ENCODE assay signal across 8 cellular contexts in the genomic region with DNA sequence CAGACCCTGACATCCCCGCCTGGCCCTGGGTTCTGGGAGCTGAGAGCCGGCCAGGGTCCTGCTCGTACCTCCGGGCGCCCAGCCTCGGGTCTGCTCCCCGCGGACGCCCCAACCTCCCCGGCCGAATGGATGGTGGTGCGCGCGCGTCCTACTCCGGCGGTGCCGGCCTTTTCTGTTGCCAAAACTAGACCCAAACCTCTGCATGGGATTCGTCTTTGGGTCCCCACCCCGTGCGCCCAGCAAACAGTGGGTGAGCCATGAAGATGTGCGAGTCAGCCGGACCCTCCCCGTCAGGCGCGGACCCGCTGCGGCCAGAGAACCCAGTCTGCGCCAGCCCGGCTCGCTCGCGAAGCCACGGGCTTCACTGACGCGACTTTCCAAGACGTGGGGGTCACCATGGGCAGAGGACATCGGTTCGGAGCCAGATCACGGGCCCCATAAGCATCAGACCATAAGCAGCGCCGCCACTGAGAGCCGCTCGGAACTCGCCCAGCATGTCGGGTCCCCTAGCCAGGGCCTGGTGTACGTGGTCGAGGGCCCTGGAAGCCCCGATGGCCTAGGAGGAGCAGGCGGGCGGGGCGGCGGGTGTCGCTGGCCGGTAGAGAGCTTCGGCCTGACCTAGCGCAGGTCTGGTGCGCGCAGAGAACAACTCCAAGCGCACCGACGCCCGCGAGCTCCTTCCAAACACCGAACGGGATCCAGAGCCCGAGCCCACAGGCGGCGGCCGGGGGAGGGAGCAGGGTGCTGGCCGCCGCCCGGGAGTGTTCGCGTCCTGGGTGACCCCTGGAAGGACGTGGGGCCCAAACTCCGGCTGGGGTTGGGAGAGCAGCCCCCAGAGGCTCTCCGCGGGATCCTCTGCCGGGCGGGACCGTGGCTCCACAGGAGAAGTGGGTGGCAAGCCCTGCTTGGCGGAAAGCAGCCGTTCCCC.
DNase-seq lines count a peak whose midpoint lies in the region; ATAC-seq and TF ChIP-seq lines count a peak whose summit lies in the region.

No MANE protein-coding gene starts in this region.

- H3K4me1 ChIP-seq in OCI-LY1 (ENCODE audit: insufficient read depth, low read length, severe bottlenecking), result peaks cover 24% of the 10 kb centered on the region
- H3K4me1 ChIP-seq in parathyroid adenoma, result peaks cover 4% of the 10 kb centered on the region

- H3K27me3 Mint-ChIP-seq in effector memory CD8-positive, alpha-beta T cell, result peaks cover 34 to 44% of the 10 kb centered on the region in 2 donors

- H3K79me2 ChIP-seq in OCI-LY1 (ENCODE audit: insufficient read depth, low read length) (no peaks in the 10 kb centered on the region), parathyroid adenoma (no peaks in the 10 kb centered on the region)

- H3K9ac ChIP-seq in OCI-LY1 (ENCODE audit: low read length) (no peak overlapping the region), parathyroid adenoma (no peak overlapping the region)

- no peak overlapping the region for H3K27ac Mint-ChIP-seq in effector memory CD8-positive, alpha-beta T cell

- no peaks in the 10 kb centered on the region for H3F3A ChIP-seq in OCI-LY1 (ENCODE audit: insufficient read depth, low read length)

- no peaks in the 10 kb centered on the region for H3K9me3 ChIP-seq in OCI-LY1 (ENCODE audit: low read length)
- H3K9me3 ChIP-seq in parathyroid adenoma (ENCODE audit: control insufficient read depth, low read length), result no peaks in the 10 kb centered on the region

- H3K4me3 ChIP-seq in OCI-LY1 (ENCODE audit: low read depth, low read length, poor library complexity, severe bottlenecking), result no peak overlapping the region
- H3K4me3 ChIP-seq in parathyroid adenoma (ENCODE audit: low read depth, low read length), result no peak overlapping the region

- no peak for ATAC-seq in effector memory CD8-positive, alpha-beta T cell (replicated peaks)
- no peak for ATAC-seq in GM18498 (IDR thresholded peaks at IDR 0.05; ENCODE audit: unreplicated experiment)

- peak; percentile 70 for DNase-seq in ELF-1 (ENCODE audit: low read depth, low spot score)
- no peak for DNase-seq in effector memory CD8-positive, alpha-beta T cell
- DNase-seq in stimulated activated CD8-positive, alpha-beta memory T cell treated with anti-CD3 and anti-CD28 coated beads, Interleukin-4, amount 100 ng/mL, for 48 hours, result no peak
- DNase-seq in SKM-1 treated with dmso at 0.1 percent for 144 hours (lab: John Stamatoyannopoulos, UW; ENCODE audit: unreplicated experiment), result no peak
- no peak for DNase-seq in NCI-H1092 treated with DMSO at 0.1 percent for 48 hours (lab: John Stamatoyannopoulos, UW)

- peaks cover 12% of the 10 kb centered on the region for H3K36me3 Mint-ChIP-seq in effector memory CD8-positive, alpha-beta T cell (ENCODE audit: insufficient read depth)

- H2AFZ ChIP-seq in OCI-LY1 (ENCODE audit: low read length) (no peak overlapping the region), parathyroid adenoma (no peak overlapping the region)

- H3K36me3 ChIP-seq in OCI-LY1 (ENCODE audit: insufficient read depth, low read length) (peaks cover 6% of the 10 kb centered on the region; the same call in 1 of the 2 replicates), parathyroid adenoma (ENCODE audit: control insufficient read depth, insufficient read depth, low read length) (no peaks in the 10 kb centered on the region)

- no peak for TF ChIP-seq CTCF in OCI-LY1 (IDR thresholded peaks at IDR 0.05; ENCODE audit: low read length)
- no peak for TF ChIP-seq CTCF in parathyroid adenoma (IDR thresholded peaks at IDR 0.05)

- H4K20me1 ChIP-seq in OCI-LY1 (ENCODE audit: insufficient read depth, low read length), result no peaks in the 10 kb centered on the region

- H3K27me3 ChIP-seq in OCI-LY1 (ENCODE audit: insufficient read depth, low read length), result peaks cover 2% of the 10 kb centered on the region; the same call in 1 of the 2 replicates
- H3K27me3 ChIP-seq in parathyroid adenoma (ENCODE audit: control insufficient read depth, insufficient read depth, low read length), result peaks cover 8% of the 10 kb centered on the region

- H3K4me3 Mint-ChIP-seq in effector memory CD8-positive, alpha-beta T cell, result peak overlapping the region; percentile 66 to 75

- H3K27ac ChIP-seq in OCI-LY1 (ENCODE audit: low read depth, low read length, poor library complexity, severe bottlenecking) (no peak overlapping the region), parathyroid adenoma (no peak overlapping the region)

- H3K9me2 ChIP-seq in OCI-LY1 (ENCODE audit: low read depth, low read length), result no peaks in the 10 kb centered on the region

- peaks cover 16 to 30% of the 10 kb centered on the region in 2 donors for H3K4me1 Mint-ChIP-seq in effector memory CD8-positive, alpha-beta T cell (ENCODE audit: low read depth in 2 of 2)

- H3K4me2 ChIP-seq in OCI-LY1 (ENCODE audit: low read length), result peak overlapping the region; percentile 47; the same call in 1 of the 2 replicates
- peak overlapping the region; percentile 3 for H3K4me2 ChIP-seq in parathyroid adenoma (ENCODE audit: low read length)

- H3K9me3 Mint-ChIP-seq in effector memory CD8-positive, alpha-beta T cell, result no peaks in the 10 kb centered on the region
